In the genomic region with DNA sequence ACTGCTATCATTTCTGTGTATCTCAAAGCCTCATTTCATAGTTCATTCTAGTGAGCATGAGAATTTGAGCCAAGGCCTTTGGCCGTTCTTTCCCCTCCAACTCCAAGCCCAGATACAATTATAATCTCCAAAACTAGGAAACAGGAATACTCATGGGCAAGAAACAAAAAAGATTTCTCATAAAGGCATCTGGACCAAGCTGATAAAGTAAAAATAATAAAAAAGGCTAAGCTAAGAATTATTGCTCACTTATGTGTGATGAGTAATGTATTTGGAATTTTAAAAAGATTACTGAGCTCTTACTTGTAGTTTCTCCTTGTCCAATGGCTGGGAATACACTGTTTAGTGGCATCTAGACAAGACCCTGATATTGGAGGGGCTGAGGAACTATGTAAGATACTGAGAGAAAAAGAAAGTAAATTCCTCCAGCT, we compare ENCODE assay signal across 26 cellular contexts.
DNase-seq lines count a peak whose midpoint lies in the region; ATAC-seq, FAIRE-seq and TF ChIP-seq lines count a peak whose summit lies in the region.
"Had no signal": no experiment of that assay in that cellular context is flagged by ENCODE, and none has a peak within 500 bp of the region (broad histone marks: within the 10 kb centered on the region; RNA-seq: fewer than 3 reads in every experiment).

No MANE protein-coding gene starts in this region.

- ATAC-seq in Right ventricle myocardium inferior (peak; percentile 85), thoracic aorta (ENCODE audit: insufficient number of reproducible peaks, low FRiP score, low read depth) (peak; percentile 38), HG03378 (IDR thresholded peaks at IDR 0.05; ENCODE audit: unreplicated experiment) (no peak)
- ATAC-seq: natural killer cell treated with Interleukin-12 subunit alpha and Interleukin-12 subunit beta and Interleukin-15 and Interleukin-18, amount 100 ng/mL, for 72 hours; stimulated activated naive B cell treated with anti-CD40 and anti-IgM and Interleukin-4, amounts not matched to agents 10 μg/mL and 1 μg/mL and 100 μg/mL, for 72 hours had no signal

- intact Hi-C loops in Right ventricle myocardium inferior (cut with DNase I): no loop called here
- intact Hi-C loops in cardiac septum (cut with DNase I): no loop called here

- H3K9me3 Mint-ChIP-seq in activated CD4-positive, alpha-beta T cell treated with anti-CD3 and anti-CD28 coated beads, Interleukin-2, amount 10 ng/mL, durations not matched to agents 7 days and 5 days: peaks cover 7% of the 10 kb centered on the region
- H3K9me3 Mint-ChIP-seq: stimulated activated naive B cell treated with anti-CD40 and anti-IgM and Interleukin-4, amounts not matched to agents 10 μg/mL and 1 μg/mL and 100 μg/mL, for 72 hours had no signal

- no peak overlapping the region for H3K27ac Mint-ChIP-seq in activated CD4-positive, alpha-beta T cell treated with anti-CD3 and anti-CD28 coated beads, Interleukin-2, amount 10 ng/mL, durations not matched to agents 7 days and 5 days
- H3K27ac Mint-ChIP-seq: natural killer cell treated with Interleukin-12 subunit alpha and Interleukin-12 subunit beta and Interleukin-15 and Interleukin-18, amount 100 ng/mL, for 72 hours; stimulated activated naive B cell treated with anti-CD40 and anti-IgM and Interleukin-4, amounts not matched to agents 10 μg/mL and 1 μg/mL and 100 μg/mL, for 72 hours had no signal

- H3K4me1 ChIP-seq in thoracic aorta (ENCODE audit: control insufficient read depth in 1 of 2, low read depth in 2 of 2): peaks cover 6 to 12% of the 10 kb centered on the region in 2 donors
- H3K4me1 ChIP-seq: prostate gland, transverse colon had no signal

- no peaks in the 10 kb centered on the region for H3K9me3 ChIP-seq in thoracic aorta
- no peaks in the 10 kb centered on the region for H3K9me3 ChIP-seq in WERI-Rb-1 (ENCODE audit: severe bottlenecking)
- H3K9me3 ChIP-seq: BLaER1 treated with 17β-estradiol and CSF1 and Interleukin-3, amounts not matched to agents 10 nM and 100 nM; prostate gland; transverse colon had no signal

- FAIRE-seq in bronchial epithelial cell (lab: Jason Lieb, UNC): no peak
- FAIRE-seq: A204.1, GM19239, TTC549 had no signal

- no peak overlapping the region for H3K4me3 Mint-ChIP-seq in activated CD4-positive, alpha-beta T cell treated with anti-CD3 and anti-CD28 coated beads, Interleukin-2, amount 10 ng/mL, durations not matched to agents 7 days and 5 days
- H3K4me3 Mint-ChIP-seq: natural killer cell treated with Interleukin-12 subunit alpha and Interleukin-12 subunit beta and Interleukin-15 and Interleukin-18, amount 100 ng/mL, for 72 hours; stimulated activated naive B cell treated with anti-CD40 and anti-IgM and Interleukin-4, amounts not matched to agents 10 μg/mL and 1 μg/mL and 100 μg/mL, for 72 hours had no signal

- CTCF ChIA-PET in activated CD4-positive, alpha-beta T cell treated with anti-CD3 and anti-CD28 coated beads, Interleukin-2, amount 10 ng/mL, durations not matched to agents 7 days and 5 days (lab: Charles Lee): no interaction called here

- no peaks in the 10 kb centered on the region for H3K4me1 Mint-ChIP-seq in activated CD4-positive, alpha-beta T cell treated with anti-CD3 and anti-CD28 coated beads, Interleukin-2, amount 10 ng/mL, durations not matched to agents 7 days and 5 days
- H3K4me1 Mint-ChIP-seq: stimulated activated naive B cell treated with anti-CD40 and anti-IgM and Interleukin-4, amounts not matched to agents 10 μg/mL and 1 μg/mL and 100 μg/mL, for 72 hours had no signal

- H3K27ac ChIP-seq in thoracic aorta (peak overlapping the region; percentile 31 to 32), WERI-Rb-1 (no peak overlapping the region)
- H3K27ac ChIP-seq: BLaER1 treated with 17β-estradiol and CSF1 and Interleukin-3, amounts not matched to agents 10 nM and 100 nM; prostate gland; transverse colon had no signal

- H3K36me3 Mint-ChIP-seq in activated CD4-positive, alpha-beta T cell treated with anti-CD3 and anti-CD28 coated beads, Interleukin-2, amount 10 ng/mL, durations not matched to agents 7 days and 5 days (ENCODE audit: low read depth): no peaks in the 10 kb centered on the region
- H3K36me3 Mint-ChIP-seq: stimulated activated naive B cell treated with anti-CD40 and anti-IgM and Interleukin-4, amounts not matched to agents 10 μg/mL and 1 μg/mL and 100 μg/mL, for 72 hours had no signal

- H3K27me3 Mint-ChIP-seq in activated CD4-positive, alpha-beta T cell treated with anti-CD3 and anti-CD28 coated beads, Interleukin-2, amount 10 ng/mL, durations not matched to agents 7 days and 5 days: no peaks in the 10 kb centered on the region
- H3K27me3 Mint-ChIP-seq: natural killer cell treated with Interleukin-12 subunit alpha and Interleukin-12 subunit beta and Interleukin-15 and Interleukin-18, amount 100 ng/mL, for 72 hours; stimulated activated naive B cell treated with anti-CD40 and anti-IgM and Interleukin-4, amounts not matched to agents 10 μg/mL and 1 μg/mL and 100 μg/mL, for 72 hours had no signal

- TF ChIP-seq CTCF in bronchial epithelial cell (IDR thresholded peaks at IDR 0.05; ENCODE audit: insufficient read depth, low read length, severe bottlenecking) (no peak), kidney epithelial cell (IDR thresholded peaks at IDR 0.05; ENCODE audit: insufficient read depth, low read length, poor library complexity, severe bottlenecking) (no peak), thoracic aorta (IDR thresholded peaks at IDR 0.05) (no peak), WERI-Rb-1 (IDR thresholded peaks at IDR 0.05; ENCODE audit: low read depth, low read length) (no peak)

- no peak overlapping the region for H3K4me3 ChIP-seq in bronchial epithelial cell (ENCODE audit: low read depth, low read length)
- H3K4me3 ChIP-seq in kidney epithelial cell (ENCODE audit: low read depth, low read length): no peak overlapping the region
- peak overlapping the region; percentile 33 for H3K4me3 ChIP-seq in thoracic aorta
- no peak overlapping the region for H3K4me3 ChIP-seq in WERI-Rb-1 (ENCODE audit: low read depth, low read length)
- H3K4me3 ChIP-seq: BLaER1 treated with 17β-estradiol and CSF1 and Interleukin-3, amounts not matched to agents 10 nM and 100 nM; prostate gland; transverse colon had no signal

- DNase-seq in Right ventricle myocardium inferior (ENCODE audit: missing footprints) (no peak), cardiac septum (ENCODE audit: low spot score) (no peak), bronchial epithelial cell (ENCODE audit: low read depth) (peak; percentile 13), kidney epithelial cell (ENCODE audit: low read depth) (peak; percentile 31), thoracic aorta (ENCODE audit: low spot score) (no peak), WERI-Rb-1 (no peak)
- no peak for DNase-seq in activated CD4-positive, alpha-beta T cell treated with anti-CD3 and anti-CD28 coated beads, Interleukin-2, amount 10 ng/mL, durations not matched to agents 7 days and 5 days
- DNase-seq: activated CD4-positive, alpha-beta T cell treated with anti-CD3 and anti-CD28 coated beads for 48 hours; activated CD8-positive, alpha-beta memory T cell treated with anti-CD3 and anti-CD28 coated beads, Interleukin-2, amount 50 U/mL, for 4 hours; activated gamma-delta T cell; amygdala; cortex of kidney; HCEC 1CT; mammary epithelial cell; NCI-H1417 treated with DMSO at 0.1 percent for 48 hours; NCI-H2171; NCI-H748 treated with DMSO at 0.1 percent for 48 hours; stimulated activated naive B cell treated with anti-CD40 and anti-IgM and Interleukin-4, amounts not matched to agents 10 μg/mL and 1 μg/mL and 100 μg/mL, for 72 hours; transverse colon had no signal

- H3K27me3 ChIP-seq in bronchial epithelial cell (ENCODE audit: control insufficient read depth, insufficient read depth, low read length) (no peaks in the 10 kb centered on the region), kidney epithelial cell (ENCODE audit: control insufficient read depth, insufficient read depth, low read length) (no peaks in the 10 kb centered on the region), thoracic aorta (replicated peaks; ENCODE audit: insufficient read depth) (no peaks in the 10 kb centered on the region), WERI-Rb-1 (ENCODE audit: insufficient read depth, low read depth, severe bottlenecking) (no peaks in the 10 kb centered on the region)
- H3K27me3 ChIP-seq: BLaER1 treated with 17β-estradiol and CSF1 and Interleukin-3, amounts not matched to agents 10 nM and 100 nM; transverse colon had no signal

- POLR2A ChIA-PET in activated CD4-positive, alpha-beta T cell treated with anti-CD3 and anti-CD28 coated beads, Interleukin-2, amount 10 ng/mL, durations not matched to agents 7 days and 5 days (lab: Charles Lee): no interaction called here

- H3K36me3 ChIP-seq in bronchial epithelial cell (ENCODE audit: control insufficient read depth, insufficient read depth, low read length): no peaks in the 10 kb centered on the region
- H3K36me3 ChIP-seq in kidney epithelial cell (ENCODE audit: control insufficient read depth, insufficient read depth, low read length): no peaks in the 10 kb centered on the region
- no peaks in the 10 kb centered on the region for H3K36me3 ChIP-seq in thoracic aorta
- H3K36me3 ChIP-seq in WERI-Rb-1: no peaks in the 10 kb centered on the region
- H3K36me3 ChIP-seq: BLaER1 treated with 17β-estradiol and CSF1 and Interleukin-3, amounts not matched to agents 10 nM and 100 nM; prostate gland; transverse colon had no signal

Comparison
In these comparisons a context has a peak if more than half of its experiments do, and no peak if none do; other contexts are left out.
1. DNase-seq: peak in bronchial epithelial cell (single experiment) and kidney epithelial cell (single experiment); none in Right ventricle myocardium inferior (single experiment), cardiac septum (single experiment), thoracic aorta (single experiment), activated CD4-positive, alpha-beta T cell treated with anti-CD3 and anti-CD28 coated beads, Interleukin-2, amount 10 ng/mL, durations not matched to agents 7 days and 5 days (single experiment) and WERI-Rb-1 (single experiment).